Comparison of ENCODE assay signal across 12 cellular contexts in genomic region chr9:89431930-89432725, GRCh38.
A peak's percentile ranks its signal among the peaks of the same experiment; 100 is the strongest.
DNase-seq lines count a peak whose midpoint lies in the region; ATAC-seq and TF ChIP-seq lines count a peak whose summit lies in the region.
"Had no signal": no experiment of that assay in that cellular context is flagged by ENCODE, and none has a peak within 500 bp of the region (broad histone marks: within the 10 kb centered on the region; RNA-seq: fewer than 3 reads in every experiment).

No MANE protein-coding gene starts in this region.

- no peaks in the 10 kb centered on the region for H3K9me3 ChIP-seq in BLaER1 treated with 17β-estradiol and CSF1 and Interleukin-3, amounts not matched to agents 10 nM and 100 nM (replicated peaks in 1 of 11)
- H3K9me3 ChIP-seq in left lung (no peaks in the 10 kb centered on the region), stomach (no peaks in the 10 kb centered on the region)

- peaks cover 46 to 96% (median 82%) of the 10 kb centered on the region in 10 experiments for H3K4me1 ChIP-seq in BLaER1 treated with 17β-estradiol and CSF1 and Interleukin-3, amounts not matched to agents 10 nM and 100 nM
- H3K4me1 ChIP-seq in left lung = peaks cover 4 to 60% of the 10 kb centered on the region in 2 donors
- peaks cover 50 to 90% (median 82%) of the 10 kb centered on the region in 4 donors for H3K4me1 ChIP-seq in stomach

- H3K27ac ChIP-seq in BLaER1 treated with 17β-estradiol and CSF1 and Interleukin-3, amounts not matched to agents 10 nM and 100 nM = no peak overlapping the region
- peak overlapping the region in 1 of 2 donors; percentile 18 for H3K27ac ChIP-seq in left lung
- peak overlapping the region in 1 of 5 donors; percentile 11 for H3K27ac ChIP-seq in stomach

- peak overlapping the region; percentile 54 for H3K27ac Mint-ChIP-seq in activated CD4-positive, alpha-beta memory T cell treated with anti-CD3 and anti-CD28 coated beads, Interleukin-2, amount 10 ng/mL, durations not matched to agents 7 days and 5 days

- POLR2A ChIA-PET in activated CD4-positive, alpha-beta memory T cell treated with anti-CD3 and anti-CD28 coated beads, Interleukin-2, amount 10 ng/mL, durations not matched to agents 7 days and 5 days (lab: Charles Lee) = interaction anchor here (0.6 to 7.8 kb wide), 4 partner anchors 8 to 89 kb away, joined by 3 to 63 read pairs (median 6); no protein-coding TSS in a partner anchor

- H4K20me1 ChIP-seq in BLaER1 treated with 17β-estradiol and CSF1 and Interleukin-3, amounts not matched to agents 10 nM and 100 nM = peaks cover 16 to 99% (median 59%) of the 10 kb centered on the region in 11 experiments; a peak in 18 of 22 replicates

- CTCF ChIA-PET in activated CD4-positive, alpha-beta memory T cell treated with anti-CD3 and anti-CD28 coated beads, Interleukin-2, amount 10 ng/mL, durations not matched to agents 7 days and 5 days (lab: Charles Lee) = interaction anchor here (1.3 to 2.3 kb wide), 3 partner anchors 13 to 117 kb away, joined by 3 to 7 read pairs (median 4); no protein-coding TSS in a partner anchor

- WGBS in stomach, 5 donors = 74 to 82% (median 77%) methylated on average over 6 of the region's 6 CpGs

- TF ChIP-seq POLR2A in stomach (IDR thresholded peaks at IDR 0.05) = no peak

- in situ Hi-C loops in KBM-7 (cut with MboI; ENCODE audit: low pct_unique_long_range_greater_than_20kb, low sequenced_read_pairs) = no loop called here

- no peaks in the 10 kb centered on the region for H3K9me3 Mint-ChIP-seq in activated CD4-positive, alpha-beta memory T cell treated with anti-CD3 and anti-CD28 coated beads, Interleukin-2, amount 10 ng/mL, durations not matched to agents 7 days and 5 days

- no peak overlapping the region for H3K9ac ChIP-seq in BLaER1 treated with 17β-estradiol and CSF1 and Interleukin-3, amounts not matched to agents 10 nM and 100 nM

- no peak overlapping the region for H3K4me3 Mint-ChIP-seq in activated CD4-positive, alpha-beta memory T cell treated with anti-CD3 and anti-CD28 coated beads, Interleukin-2, amount 10 ng/mL, durations not matched to agents 7 days and 5 days

- ATAC-seq in GM19397 (IDR thresholded peaks at IDR 0.05; ENCODE audit: unreplicated experiment) (peak; percentile 36), left lung (peak; percentile 75), esophagus mucosa (no peak)
- ATAC-seq: activated CD4-positive, CD25-positive, alpha-beta regulatory T cell treated with anti-CD3 and anti-CD28 coated beads, Interleukin-2, amount 50 U/mL, for 24 hours had no signal

- H3K4me3 ChIP-seq in BLaER1 treated with 17β-estradiol and CSF1 and Interleukin-3, amounts not matched to agents 10 nM and 100 nM = no peak overlapping the region
- no peak overlapping the region for H3K4me3 ChIP-seq in left lung
- no peak overlapping the region for H3K4me3 ChIP-seq in stomach

- TF ChIP-seq CTCF in left lung (IDR thresholded peaks at IDR 0.05) (no peak), stomach (IDR thresholded peaks at IDR 0.05) (no peak)

- H3K4me1 Mint-ChIP-seq in activated CD4-positive, alpha-beta memory T cell treated with anti-CD3 and anti-CD28 coated beads, Interleukin-2, amount 10 ng/mL, durations not matched to agents 7 days and 5 days = peaks cover 87% of the 10 kb centered on the region

- no peaks in the 10 kb centered on the region for H3K27me3 ChIP-seq in BLaER1 treated with 17β-estradiol and CSF1 and Interleukin-3, amounts not matched to agents 10 nM and 100 nM
- H3K27me3 ChIP-seq in left lung (no peaks in the 10 kb centered on the region), stomach (no peaks in the 10 kb centered on the region)

- no peaks in the 10 kb centered on the region for H3K27me3 Mint-ChIP-seq in activated CD4-positive, alpha-beta memory T cell treated with anti-CD3 and anti-CD28 coated beads, Interleukin-2, amount 10 ng/mL, durations not matched to agents 7 days and 5 days

- DNase-seq in activated CD4-positive, alpha-beta memory T cell treated with anti-CD3 and anti-CD28 coated beads, Interleukin-2, amount 10 ng/mL, durations not matched to agents 7 days and 5 days = no peak
- peak in 1 of 2 donors; percentile 61 for DNase-seq in left lung
- DNase-seq in stomach = no peak
- DNase-seq in activated gamma-delta T cell treated with Interleukin-2 at 50 U/mL for 16 hours = no peak
- no peak for DNase-seq in KBM-7
- DNase-seq: HCEC 1CT, Kasumi-1, NCI-H2227 treated with DMSO at 0.1 percent for 48 hours had no signal

- peak overlapping the region; percentile 13 to 54 (median 46); a peak in 20 of 22 replicates for H3K4me2 ChIP-seq in BLaER1 treated with 17β-estradiol and CSF1 and Interleukin-3, amounts not matched to agents 10 nM and 100 nM

- intact Hi-C loops in left lung (cut with DNase I) = no loop called here
- intact Hi-C loops in stomach (cut with DNase I; ENCODE audit: low total_unique reads) = no loop called here

- peaks cover 46% of the 10 kb centered on the region for H3K36me3 Mint-ChIP-seq in activated CD4-positive, alpha-beta memory T cell treated with anti-CD3 and anti-CD28 coated beads, Interleukin-2, amount 10 ng/mL, durations not matched to agents 7 days and 5 days (ENCODE audit: low read depth)

- peaks cover 0 to 8% (median 0%) of the 10 kb centered on the region in 11 experiments; a peak in 4 of 22 replicates for H3K36me3 ChIP-seq in BLaER1 treated with 17β-estradiol and CSF1 and Interleukin-3, amounts not matched to agents 10 nM and 100 nM
- H3K36me3 ChIP-seq in left lung = no peaks in the 10 kb centered on the region
- no peaks in the 10 kb centered on the region for H3K36me3 ChIP-seq in stomach

- TF ChIP-seq EP300 in stomach (IDR thresholded peaks at IDR 0.05) = no peak
